In genomic region chr2:75374414-75374957, GRCh38 we compare ENCODE assay signal across 8 cellular contexts.
A peak's percentile ranks its signal among the peaks of the same experiment; 100 is the strongest.
DNase-seq lines count a peak whose midpoint lies in the region; ATAC-seq, FAIRE-seq and TF ChIP-seq lines count a peak whose summit lies in the region.
"Not testable (repeated sequence)": the region's sequence is repeated elsewhere in the genome, so short reads cannot be mapped to it uniquely, and the experiment has no call there.

No MANE protein-coding gene starts in this region.

- H3K9me3 ChIP-seq in HUES64 (ENCODE audit: insufficient read depth, low read depth, low read length); HepG2 (ENCODE audit: low read length): not testable (repeated sequence)

- not testable (repeated sequence) for BruUV-seq in HepG2 (replicated peaks; lab: Mats Ljungman, UMichigan)

- H3K79me2 ChIP-seq in HepG2 (ENCODE audit: insufficient read depth, low read length): not testable (repeated sequence)

- H3K27ac ChIP-seq in 22Rv1; HepG2 (ENCODE audit: extremely low read length, insufficient read depth, low read length): not testable (repeated sequence)
- peak overlapping the region; percentile 1; the same call in 1 of the 2 replicates for H3K27ac ChIP-seq in HUES64 (ENCODE audit: low read depth, low read length)

- not testable (repeated sequence) for H3K9ac ChIP-seq in HUES64 (ENCODE audit: low read depth, low read length); HepG2 (ENCODE audit: insufficient read depth, low read depth, low read length)

- H3K4me3 ChIP-seq in HUES64 (ENCODE audit: low read length); HepG2 (replicated peaks in 1 of 3; ENCODE audit: insufficient read depth in 1 of 3, low read depth in 2 of 3, low read length in 3 of 3): not testable (repeated sequence)

- H3K9me3 Mint-ChIP-seq in WTC11: peaks cover 40% of the 10 kb centered on the region

- CTCF ChIA-PET in WTC11 (lab: Charles Lee): interaction anchor here (0.5 to 1.9 kb wide), 6 partner anchors 15 to 306 kb away, joined by 3 to 7 read pairs (median 3); no protein-coding TSS in a partner anchor
- CTCF ChIA-PET in HepG2 (lab: Yijun Ruan, JAX; ENCODE audit: low intra/inter-chr PET ratio, low total read pairs): not testable (repeated sequence)

- intact Hi-C loops in HepG2 (cut with micrococcal nuclease; ENCODE audit: unreplicated experiment): not testable (repeated sequence)

- TF ChIP-seq POLR2A in erythroblast (IDR thresholded peaks at IDR 0.05; ENCODE audit: low read length); HepG2 (IDR thresholded peaks at IDR 0.05; ENCODE audit: insufficient read depth in 1 of 2, low read depth in 2 of 2, low read length in 2 of 2): not testable (repeated sequence)

- peaks cover 39% of the 10 kb centered on the region for H3K36me3 Mint-ChIP-seq in WTC11

- H2AFZ ChIP-seq in HepG2 (ENCODE audit: low read length): not testable (repeated sequence)

- TF ChIP-seq EP300 in HepG2 (IDR thresholded peaks at IDR 0.05; ENCODE audit: low read depth in 2 of 2, low read length in 2 of 2); HepG2 (CRISPR knock-in tag; IDR thresholded peaks at IDR 0.05; ENCODE audit: borderline replicate concordance): not testable (repeated sequence)

- DNase-seq in EL (peak; percentile 6), NCI-H2196 (lab: John Stamatoyannopoulos, UW; ENCODE audit: unreplicated experiment) (peak; percentile 1), RPMI7951 (ENCODE audit: low read depth) (peak; percentile 67), WTC11 (ENCODE audit: low spot score) (peak; percentile 72), erythroblast (lab: John Stamatoyannopoulos, UW) (peak; percentile 45 to 71), HepG2 (ENCODE audit: low spot score) (peak; percentile 91)

- H3K36me3 ChIP-seq in HUES64 (ENCODE audit: insufficient read depth, low read length); HepG2 (replicated peaks in 1 of 2; ENCODE audit: control insufficient read depth in 1 of 2, insufficient read depth in 2 of 2, low read length in 2 of 2): not testable (repeated sequence)

- H3K4me1 ChIP-seq in HUES64 (ENCODE audit: insufficient read depth, low read length): not testable (repeated sequence)
- peaks cover 11% of the 10 kb centered on the region for H3K4me1 ChIP-seq in HepG2 (ENCODE audit: insufficient read depth, low read length)

- peak; percentile 98 for ATAC-seq in WTC11
- peak; percentile 100 for ATAC-seq in HepG2

- not testable (repeated sequence) for H3K27me3 Mint-ChIP-seq in WTC11 (ENCODE audit: low read depth)

- H3K27ac Mint-ChIP-seq in WTC11: not testable (repeated sequence)

- peaks cover 21% of the 10 kb centered on the region for H3K4me1 Mint-ChIP-seq in WTC11

- peak overlapping the region; percentile 66 for H3K4me2 ChIP-seq in HepG2 (ENCODE audit: low read depth, low read length)

- FAIRE-seq in HepG2 (lab: Jason Lieb, UNC): peak; percentile 30

- WGBS in HUES64: 73% methylated on average over 6 of the region's 6 CpGs
- WGBS in HepG2 (ENCODE audit: low lambda C conversion rate): 20% methylated on average over 3 of the region's 6 CpGs

- not testable (repeated sequence) for H3K27me3 ChIP-seq in HUES64 (ENCODE audit: insufficient read depth, low read length); HepG2 (ENCODE audit: control insufficient read depth in 1 of 2, insufficient read depth in 2 of 2, low read length in 2 of 2)

- POLR2A ChIA-PET in WTC11 (lab: Charles Lee); HepG2 (lab: Yijun Ruan, JAX): not testable (repeated sequence)

- H4K20me1 ChIP-seq in HepG2 (ENCODE audit: insufficient read depth, low read length): not testable (repeated sequence)

- in situ Hi-C loops in HepG2 (cut with HindIII; ENCODE audit: extremely low pct_ligation_motif_present, low pct_unique_long_range_greater_than_20kb): not testable (repeated sequence)

- TF ChIP-seq RAD21 in HepG2 (CRISPR knock-in tag; IDR thresholded peaks at IDR 0.05): not testable (repeated sequence)

- not testable (repeated sequence) for H3K4me3 Mint-ChIP-seq in WTC11

- TF ChIP-seq CTCF in 22Rv1 (IDR thresholded peaks at IDR 0.05) (peak; percentile 12; the same call in 1 of the 2 replicates), HepG2 (CRISPR knock-in tag; IDR thresholded peaks at IDR 0.05) (peak; percentile 42)
- not testable (repeated sequence) for TF ChIP-seq CTCF in WTC11 (IDR thresholded peaks at IDR 0.05)

TF ChIP-seq in WTC11, 78 proteins besides CTCF, POLR2A, EP300 and RAD21:
- TF ChIP-seq ZNF281 (CRISPR knock-in tag; IDR thresholded peaks at IDR 0.05): 0 out of 2 replicates have a peak, but pooled peaks have one; percentile 39
- peak; percentile 63 for TF ChIP-seq FOXK1 (CRISPR knock-in tag; IDR thresholded peaks at IDR 0.05)

TF ChIP-seq in HepG2, 621 proteins besides CTCF, POLR2A, EP300 and RAD21 (continues in another document):
- TF ChIP-seq FOXK1 (CRISPR knock-in tag; IDR thresholded peaks at IDR 0.05; ENCODE audit: borderline replicate concordance, low read depth) (peak; percentile 72; the same call in 1 of the 2 replicates), TARDBP (CRISPR knock-in tag; IDR thresholded peaks at IDR 0.05) (0 out of 2 replicates have a peak, but pooled peaks have one; percentile 45), PAXIP1 (CRISPR knock-in tag; conservative IDR thresholded peaks at IDR 0.05) (0 out of 2 replicates have a peak, but pooled peaks have one; percentile 38), RBAK (CRISPR knock-in tag; IDR thresholded peaks at IDR 0.05) (peak; percentile 75), FOXP1 (CRISPR knock-in tag; IDR thresholded peaks at IDR 0.05) (peak; percentile 13; the same call in 1 of the 2 replicates), ZNF281 (CRISPR knock-in tag; IDR thresholded peaks at IDR 0.05; ENCODE audit: borderline replicate concordance) (peak; percentile 96), PRPF4 (IDR thresholded peaks at IDR 0.05; ENCODE audit: low read depth, low read length, poor library complexity, severe bottlenecking) (peak; percentile 45), ZNF691 (CRISPR knock-in tag; IDR thresholded peaks at IDR 0.05; ENCODE audit: borderline replicate concordance, low read depth) (peak; percentile 56; the same call in 1 of the 2 replicates), TEAD3 (CRISPR knock-in tag; optimal IDR thresholded peaks at IDR 0.05; ENCODE audit: borderline replicate concordance) (peak; percentile 6), ZNF605 (CRISPR knock-in tag; IDR thresholded peaks at IDR 0.05) (0 out of 2 replicates have a peak, but pooled peaks have one; percentile 30), SAP130 (CRISPR knock-in tag; IDR thresholded peaks at IDR 0.05; ENCODE audit: low read depth) (peak; percentile 45), FOXA1 (CRISPR knock-in tag; IDR thresholded peaks at IDR 0.05) (peak; percentile 26; the same call in 1 of the 2 replicates)
- not testable (repeated sequence) for TF ChIP-seq FOXP1, FOXA1 (IDR thresholded peaks at IDR 0.05)

Comparison
In these comparisons a context has a peak if more than half of its experiments do, and no peak if none do; other contexts are left out.
1. DNase-seq: peak in every context shown above with its lines; median percentile 91 in HepG2; 72 in WTC11; 67 in RPMI7951; 58 in erythroblast; 6 in EL; 1 in NCI-H2196.